17 cellular contexts compared by ENCODE assay signal in the genomic region with DNA sequence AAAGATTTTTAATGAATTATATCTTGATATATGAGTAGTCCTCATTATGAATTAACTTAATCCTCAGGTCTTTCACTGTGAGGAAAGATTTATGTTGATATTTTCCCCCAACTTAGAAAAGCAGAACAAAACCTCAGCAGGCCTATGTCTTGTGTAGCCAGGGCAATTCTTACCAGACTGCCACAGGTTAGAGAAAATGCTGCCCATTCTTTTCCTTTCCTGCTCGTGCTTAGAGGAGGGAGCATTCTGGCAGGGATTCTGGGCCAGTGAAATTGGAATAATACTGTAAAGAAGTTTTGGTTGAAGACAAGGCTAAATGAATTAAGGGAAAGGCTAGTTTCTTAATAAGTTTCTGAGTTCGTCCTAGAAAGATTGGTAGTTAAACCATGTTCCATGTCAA.
"Had no signal": no experiment of that assay in that cellular context is flagged by ENCODE, and none has a peak within 500 bp of the region (broad histone marks: within the 10 kb centered on the region; RNA-seq: fewer than 3 reads in every experiment).

No MANE protein-coding gene starts in this region.

- DNase-seq: activated CD4-positive, alpha-beta T cell treated with anti-CD3 and anti-CD28 coated beads, Interleukin-2, amount 50 U/mL, for 1 hour; activated naive CD4-positive, alpha-beta T cell treated with anti-CD3 and anti-CD28 coated beads for 36 hours; activated T-cell treated with anti-CD3 and anti-CD28 coated beads for 4 hours; dorsolateral prefrontal cortex; esophagus squamous epithelium; hippocampal formation; kidney glomerular epithelial cell; left ventricle myocardium superior; stimulated activated CD4-positive, alpha-beta T cell treated with anti-CD3 and anti-CD28 coated beads, Interleukin-12 subunit alpha, Interleukin-12 subunit beta, amount 100 ng/mL, for 4 hours had no signal

- H3K27ac Mint-ChIP-seq: activated naive CD4-positive, alpha-beta T cell treated with anti-CD3 and anti-CD28 coated beads for 36 hours; activated T-helper 17 cell treated with anti-CD3 and anti-CD28 coated beads, Interleukin-2, amount 50 U/mL, for 72 hours; memory B cell; natural killer cell treated with Interleukin-12 subunit alpha and Interleukin-12 subunit beta and Interleukin-15 and Interleukin-18, amount 100 ng/mL, for 72 hours; stimulated activated memory B cell treated with anti-CD40 and anti-IgM and Interleukin-4, amounts not matched to agents 10 μg/mL and 1 μg/mL and 100 μg/mL, for 72 hours; T-helper 2 cell treated with Interferon-gamma antibody and Interleukin-4, amounts not matched to agents 5 μg/mL and 100 μg/mL, for 36 hours had no signal

- H3K9me3 Mint-ChIP-seq: activated naive CD4-positive, alpha-beta T cell treated with anti-CD3 and anti-CD28 coated beads for 36 hours; activated T-helper 17 cell treated with anti-CD3 and anti-CD28 coated beads, Interleukin-2, amount 50 U/mL, for 72 hours; memory B cell; natural killer cell treated with Interleukin-12 subunit alpha and Interleukin-12 subunit beta and Interleukin-15 and Interleukin-18, amount 100 ng/mL, for 72 hours; stimulated activated memory B cell treated with anti-CD40 and anti-IgM and Interleukin-4, amounts not matched to agents 10 μg/mL and 1 μg/mL and 100 μg/mL, for 72 hours; T-helper 2 cell treated with Interferon-gamma antibody and Interleukin-4, amounts not matched to agents 5 μg/mL and 100 μg/mL, for 36 hours had no signal

- FAIRE-seq: astrocyte had no signal

- H3K4me3 ChIP-seq: dorsolateral prefrontal cortex, esophagus squamous epithelium, SJSA1, tibial nerve had no signal

- H3K9me3 ChIP-seq: esophagus squamous epithelium, SJSA1, tibial nerve had no signal

- H3K4me1 Mint-ChIP-seq: activated T-helper 17 cell treated with anti-CD3 and anti-CD28 coated beads, Interleukin-2, amount 50 U/mL, for 72 hours; memory B cell; stimulated activated memory B cell treated with anti-CD40 and anti-IgM and Interleukin-4, amounts not matched to agents 10 μg/mL and 1 μg/mL and 100 μg/mL, for 72 hours had no signal

- H3K36me3 ChIP-seq: esophagus squamous epithelium, SJSA1, tibial nerve had no signal

- H3K36me3 Mint-ChIP-seq: memory B cell; natural killer cell treated with Interleukin-12 subunit alpha and Interleukin-12 subunit beta and Interleukin-15 and Interleukin-18, amount 100 ng/mL, for 72 hours; stimulated activated memory B cell treated with anti-CD40 and anti-IgM and Interleukin-4, amounts not matched to agents 10 μg/mL and 1 μg/mL and 100 μg/mL, for 72 hours had no signal

- H3K27ac ChIP-seq: esophagus squamous epithelium, SJSA1 had no signal

- ATAC-seq: activated T-helper 17 cell treated with anti-CD3 and anti-CD28 coated beads, Interleukin-2, amount 50 U/mL, for 72 hours; left ventricle myocardium superior; natural killer cell treated with Interleukin-12 subunit alpha and Interleukin-12 subunit beta and Interleukin-15 and Interleukin-18, amount 100 ng/mL, for 72 hours; stimulated activated memory B cell treated with anti-CD40 and anti-IgM and Interleukin-4, amounts not matched to agents 10 μg/mL and 1 μg/mL and 100 μg/mL, for 72 hours had no signal

- H3K4me3 Mint-ChIP-seq: activated naive CD4-positive, alpha-beta T cell treated with anti-CD3 and anti-CD28 coated beads for 36 hours; activated T-helper 17 cell treated with anti-CD3 and anti-CD28 coated beads, Interleukin-2, amount 50 U/mL, for 72 hours; memory B cell; natural killer cell treated with Interleukin-12 subunit alpha and Interleukin-12 subunit beta and Interleukin-15 and Interleukin-18, amount 100 ng/mL, for 72 hours; stimulated activated memory B cell treated with anti-CD40 and anti-IgM and Interleukin-4, amounts not matched to agents 10 μg/mL and 1 μg/mL and 100 μg/mL, for 72 hours; T-helper 2 cell treated with Interferon-gamma antibody and Interleukin-4, amounts not matched to agents 5 μg/mL and 100 μg/mL, for 36 hours had no signal

- H3K4me1 ChIP-seq: SJSA1 had no signal

- H3K27me3 ChIP-seq: dorsolateral prefrontal cortex, esophagus squamous epithelium, SJSA1, tibial nerve had no signal
